In genomic region chr9:36872641-36873040, GRCh38 we compare ENCODE assay signal across 16 cellular contexts.
DNase-seq lines count a peak whose midpoint lies in the region; ATAC-seq, FAIRE-seq and TF ChIP-seq lines count a peak whose summit lies in the region.
"Had no signal": no experiment of that assay in that cellular context is flagged by ENCODE, and none has a peak within 500 bp of the region (broad histone marks: within the 10 kb centered on the region; RNA-seq: fewer than 3 reads in every experiment).

No MANE protein-coding gene starts in this region.

- no peaks in the 10 kb centered on the region for H3K27me3 ChIP-seq in Karpas-422 (ENCODE audit: low read length)
- peaks cover 0 to 2% (median 0%) of the 10 kb centered on the region in 4 experiments; a peak in 1 of 7 replicates for H3K27me3 ChIP-seq in H1 (replicated peaks in 1 of 4; ENCODE audit: control insufficient read depth in 3 of 4, extremely low read depth in 1 of 4, insufficient read depth in 3 of 4, low read length in 3 of 4)
- H3K27me3 ChIP-seq in spleen (replicated peaks in 1 of 7), result peaks cover 0 to 15% (median 0%) of the 10 kb centered on the region in 7 donors
- peaks cover 27% of the 10 kb centered on the region for H3K27me3 ChIP-seq in PC-9 (ENCODE audit: insufficient read depth, low read depth)
- H3K27me3 ChIP-seq: BE2C had no signal

- no peak for TF ChIP-seq RAD21 in H1 (IDR thresholded peaks at IDR 0.05 in 1 of 2, conservative IDR thresholded peaks at IDR 0.05 in 1 of 2; ENCODE audit: low read depth in 2 of 2, low read length in 2 of 2)

- no peak overlapping the region for H3K56ac ChIP-seq in H1 (replicated peaks; ENCODE audit: insufficient read length, low read depth, low read length)

- POLR2A ChIA-PET in H1 (lab: Charles Lee; ENCODE audit: partially characterized antibody) (interaction anchor here (1.2 kb wide), 1 partner anchor 119 kb away, joined by 5 read pairs; no protein-coding TSS in a partner anchor), PC-9 (lab: Charles Lee; ENCODE audit: unreplicated experiment) (interaction anchor here (0.5 kb wide), 1 partner anchor 208 kb away, joined by 3 read pairs; no protein-coding TSS in a partner anchor)

- no peak overlapping the region for H3K14ac ChIP-seq in H1 (ENCODE audit: insufficient read length)

- no peak for ATAC-seq in GM21526 (IDR thresholded peaks at IDR 0.05; ENCODE audit: low FRiP score, unreplicated experiment)
- ATAC-seq in SK-N-SH treated with all-trans-retinoic acid at 6 μM for 48 hours, result no peak
- ATAC-seq in Right ventricle myocardium superior (ENCODE audit: poor library complexity), result no peak

- FAIRE-seq in H1 (lab: Jason Lieb, UNC), result no peak

- DNase-seq in Karpas-422 (no peak), H1 (ENCODE audit: low read depth in 1 of 2, low spot score in 2 of 2) (no peak), spleen (peak; percentile 47), Right ventricle myocardium superior (no peak), PC-9 (no peak)
- DNase-seq: DMS153, NCI-H1105 treated with DMSO at 0.1 percent for 48 hours, NCI-H524 treated with DMSO at 0.1 percent for 48 hours, SIG-M5 had no signal

- H4K91ac ChIP-seq in H1 (replicated peaks; ENCODE audit: insufficient read length, low read length), result no peak overlapping the region

- no peak overlapping the region for H4K8ac ChIP-seq in H1 (ENCODE audit: extremely low read depth, insufficient read depth, low read length)

- no peak overlapping the region for H2BK120ac ChIP-seq in H1 (replicated peaks; ENCODE audit: low read depth, low read length)

- H3K23me2 ChIP-seq in H1 (ENCODE audit: low read depth, low read length), result peaks cover 3% of the 10 kb centered on the region; the same call in 1 of the 2 replicates

- H4K20me1 ChIP-seq in Karpas-422 (ENCODE audit: insufficient read depth, low read depth, low read length) (peaks cover 8% of the 10 kb centered on the region; the same call in 1 of the 2 replicates), H1 (replicated peaks in 1 of 2; ENCODE audit: control insufficient read depth in 1 of 2, insufficient read depth in 2 of 2, low read length in 2 of 2) (peaks cover 0 to 3% of the 10 kb centered on the region in 2 experiments), PC-9 (ENCODE audit: insufficient read depth) (no peaks in the 10 kb centered on the region)

- H2AFZ ChIP-seq in Karpas-422 (ENCODE audit: low read length) (no peak overlapping the region), H1 (ENCODE audit: low read length) (no peak overlapping the region), PC-9 (no peak overlapping the region)
- H2AFZ ChIP-seq: GM23248 had no signal

- no peak for TF ChIP-seq POLR2A in H1 (IDR thresholded peaks at IDR 0.05; ENCODE audit: control extremely low read depth in 1 of 2, low read depth in 2 of 2, low read length in 2 of 2)
- TF ChIP-seq POLR2A in spleen (IDR thresholded peaks at IDR 0.05), result no peak

- H2BK5ac ChIP-seq in H1 (ENCODE audit: low read depth, low read length), result no peak overlapping the region; the same call in 1 of the 2 replicates

- no peak overlapping the region for H2BK12ac ChIP-seq in H1 (ENCODE audit: low read depth, low read length)

- H3K36me3 ChIP-seq in Karpas-422 (ENCODE audit: insufficient read depth, low read length) (peaks cover 10% of the 10 kb centered on the region; the same call in 1 of the 2 replicates), H1 (ENCODE audit: control insufficient read depth in 2 of 4, insufficient read depth in 4 of 4, low read length in 3 of 4) (no peaks in the 10 kb centered on the region), spleen (peaks cover 0 to 19% (median 0%) of the 10 kb centered on the region in 6 donors), PC-9 (ENCODE audit: low read depth) (no peaks in the 10 kb centered on the region)
- H3K36me3 ChIP-seq: BE2C, MG63 had no signal

- H3K4me2 ChIP-seq in Karpas-422 (ENCODE audit: low read depth, low read length, poor library complexity, severe bottlenecking), result no peak overlapping the region
- no peak overlapping the region for H3K4me2 ChIP-seq in H1 (ENCODE audit: insufficient read depth in 1 of 2, low read depth in 2 of 2, low read length in 2 of 2)
- H3K4me2 ChIP-seq in PC-9, result no peak overlapping the region

- peak overlapping the region; percentile 46; the same call in 1 of the 2 replicates for H3K27ac ChIP-seq in Karpas-422 (ENCODE audit: low read length)
- no peak overlapping the region for H3K27ac ChIP-seq in H1 (ENCODE audit: low read depth, low read length)
- H3K27ac ChIP-seq in spleen, result no peak overlapping the region
- H3K27ac ChIP-seq in PC-9, result no peak overlapping the region
- H3K27ac ChIP-seq: GM23248, RWPE1, SK-N-MC had no signal

- H3K18ac ChIP-seq in H1 (ENCODE audit: extremely low read depth, low read length), result no peak overlapping the region

- TF ChIP-seq EP300 in H1 (IDR thresholded peaks at IDR 0.05; ENCODE audit: borderline replicate concordance in 1 of 2, low read depth in 2 of 2, low read length in 2 of 2), result no peak

- H3K79me1 ChIP-seq in H1 (ENCODE audit: low read depth, low read length), result no peaks in the 10 kb centered on the region

- H3K79me2 ChIP-seq in Karpas-422 (ENCODE audit: low read length) (peaks cover 55% of the 10 kb centered on the region), H1 (ENCODE audit: control insufficient read depth in 1 of 2, insufficient read depth in 2 of 2, low read length in 2 of 2) (no peaks in the 10 kb centered on the region), PC-9 (ENCODE audit: low read depth) (no peaks in the 10 kb centered on the region)

- H3F3A ChIP-seq in PC-9 (ENCODE audit: insufficient read depth, low read depth), result no peaks in the 10 kb centered on the region

- no peak overlapping the region for H3K23ac ChIP-seq in H1 (ENCODE audit: insufficient read length)

- no peak overlapping the region for H2BK15ac ChIP-seq in H1 (ENCODE audit: low read length)

- H3K9me3 ChIP-seq in Karpas-422 (ENCODE audit: low read length) (no peaks in the 10 kb centered on the region), H1 (ENCODE audit: insufficient read depth in 2 of 2, low read depth in 1 of 2, low read length in 1 of 2) (peaks cover 0 to 4% of the 10 kb centered on the region in 2 experiments; a peak in 2 of 4 replicates), spleen (no peaks in the 10 kb centered on the region), PC-9 (ENCODE audit: insufficient read depth, low read depth) (no peaks in the 10 kb centered on the region)
- H3K9me3 ChIP-seq: BE2C, MG63 had no signal

- CTCF ChIA-PET in H1 (lab: Charles Lee; ENCODE audit: partially characterized antibody) (interaction anchor here (0.8 to 27.2 kb wide), 53 partner anchors 10 to 538 kb away, joined by 3 to 657 read pairs (median 6); no protein-coding TSS in a partner anchor), PC-9 (lab: Charles Lee) (interaction anchor here (1.2 to 1.7 kb wide), 4 partner anchors 116 to 123 kb away, joined by 3 to 11 read pairs (median 6); no protein-coding TSS in a partner anchor)

- H3K4me1 ChIP-seq in Karpas-422 (ENCODE audit: low read length), result no peaks in the 10 kb centered on the region; the same call in 1 of the 2 replicates
- H3K4me1 ChIP-seq in H1 (replicated peaks in 1 of 4; ENCODE audit: control insufficient read depth in 3 of 4, insufficient read depth in 4 of 4, low read length in 3 of 4), result no peaks in the 10 kb centered on the region; a peak in 1 of 7 replicates
- H3K4me1 ChIP-seq in spleen, result peaks cover 0 to 33% (median 2%) of the 10 kb centered on the region in 6 donors
- H3K4me1 ChIP-seq in PC-9 (replicated peaks; ENCODE audit: insufficient read depth), result no peaks in the 10 kb centered on the region
- H3K4me1 ChIP-seq: BE2C had no signal

- no peak overlapping the region for H2AK5ac ChIP-seq in H1 (ENCODE audit: low read depth, low read length)

- TF ChIP-seq CTCF in H1 (IDR thresholded peaks at IDR 0.05; ENCODE audit: control extremely low read depth in 1 of 3, insufficient read depth in 1 of 3, low read depth in 1 of 3, low read length in 3 of 3), result no peak
- TF ChIP-seq CTCF in spleen (IDR thresholded peaks at IDR 0.05 in 8 of 11, conservative IDR thresholded peaks at IDR 0.05 in 3 of 11), result no peak
- no peak for TF ChIP-seq CTCF in PC-9 (conservative IDR thresholded peaks at IDR 0.05)

- H4K5ac ChIP-seq in H1 (ENCODE audit: insufficient read length, low read depth, low read length), result no peak overlapping the region

- H2BK20ac ChIP-seq in H1 (ENCODE audit: low read length), result 0 out of 2 replicates have a peak overlapping the region, but pooled peaks have one; percentile 43

- no peaks in the 10 kb centered on the region for H3K9me2 ChIP-seq in Karpas-422 (replicated peaks; ENCODE audit: insufficient read depth, low read length)
- no peaks in the 10 kb centered on the region for H3K9me2 ChIP-seq in PC-9 (ENCODE audit: insufficient read depth)

- no peak overlapping the region for H3K4me3 ChIP-seq in Karpas-422 (ENCODE audit: low read length)
- H3K4me3 ChIP-seq in H1 (ENCODE audit: extremely low read depth in 1 of 4, insufficient read depth in 2 of 4, low read depth in 3 of 4, low read length in 4 of 4), result no peak overlapping the region
- H3K4me3 ChIP-seq in spleen, result no peak overlapping the region
- no peak overlapping the region for H3K4me3 ChIP-seq in PC-9
- H3K4me3 ChIP-seq: GM23248, MG63, SK-N-MC had no signal

- H3K4ac ChIP-seq in H1 (replicated peaks; ENCODE audit: insufficient read length, low read depth, low read length), result no peak overlapping the region

- WGBS in H1 (ENCODE audit: extremely low coverage in 1 of 2, insufficient coverage in 1 of 2, insufficient read length in 1 of 2, insufficient replicate concordance in 2 of 2, low coverage in 1 of 2, low lambda C conversion rate in 2 of 2, missing lambda C conversion rate in 1 of 2), 2 experiments, result 66% methylated on average over 3 of the region's 3 CpGs; no CpG with 5 or more reads in 1 of the 2 experiments
- 64 to 82% (median 78%) methylated on average over 3 of the region's 3 CpGs for WGBS in spleen, 5 donors

- no TSS peak for BruUV-seq in PC-9 (replicated peaks; lab: Mats Ljungman, UMichigan)

- intact Hi-C loops in spleen (cut with DNase I; ENCODE audit: low total_unique reads) (loop anchor here (10.0 kb wide), 1 partner anchor 462 kb away; no protein-coding TSS in a partner anchor), Right ventricle myocardium superior (cut with DNase I) (loop anchor here (10.0 kb wide), 1 partner anchor 392 kb away; no protein-coding TSS in a partner anchor), PC-9 (cut with micrococcal nuclease; ENCODE audit: unreplicated experiment) (loop anchor here (1.0 to 5.0 kb wide), 2 partner anchors 119 to 240 kb away; no protein-coding TSS in a partner anchor)

- H3K9ac ChIP-seq in Karpas-422 (ENCODE audit: low read length) (no peak overlapping the region), H1 (replicated peaks in 1 of 4; ENCODE audit: extremely low read depth in 1 of 4, low read depth in 3 of 4, low read length in 3 of 4) (no peak overlapping the region)
- H3K9ac ChIP-seq: GM23248 had no signal

TF ChIP-seq in H1, 55 proteins besides CTCF, POLR2A, EP300 and RAD21:
- no peak for TF ChIP-seq SIN3A (conservative IDR thresholded peaks at IDR 0.05 in 1 of 2, IDR thresholded peaks at IDR 0.05 in 1 of 2; ENCODE audit: low read depth in 1 of 2, low read length in 2 of 2)
